In the genomic region with DNA sequence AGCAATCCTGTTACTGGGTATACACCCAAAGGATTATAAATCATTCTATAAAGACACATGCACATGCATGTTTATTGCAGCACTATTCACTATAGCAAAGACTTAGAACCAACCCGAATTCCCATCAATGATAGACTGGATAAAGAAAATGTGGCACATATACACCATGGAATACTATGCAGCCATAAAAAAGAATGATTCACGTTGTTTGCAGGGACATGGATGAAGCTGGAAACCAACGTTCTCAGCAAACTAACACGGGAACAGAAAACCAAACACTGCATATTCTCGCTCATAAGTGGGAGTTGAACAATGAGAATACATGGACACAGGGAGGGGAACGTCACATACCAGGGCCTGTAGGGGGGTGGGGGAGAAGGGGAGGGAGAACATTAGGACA, we compare ENCODE assay signal across 1 cellular context. TPM values are rescaled to one million over a fixed set of nuclear protein-coding genes. Genes with fewer than 3 reads are reported as not detected.
"Had no signal": no experiment of that assay in that cellular context is flagged by ENCODE, and none has a peak within 500 bp of the region (broad histone marks: within the 10 kb centered on the region; RNA-seq: fewer than 3 reads in every experiment).

No MANE protein-coding gene starts in this region.

RNA-seq across cellular contexts. Expression of gene MARVELD2, which starts 56.6 kb away (rescaled TPM):
- total RNA-seq: ascending aorta had no signal
